ENCODE assay signal across 31 cellular contexts in the genomic region with DNA sequence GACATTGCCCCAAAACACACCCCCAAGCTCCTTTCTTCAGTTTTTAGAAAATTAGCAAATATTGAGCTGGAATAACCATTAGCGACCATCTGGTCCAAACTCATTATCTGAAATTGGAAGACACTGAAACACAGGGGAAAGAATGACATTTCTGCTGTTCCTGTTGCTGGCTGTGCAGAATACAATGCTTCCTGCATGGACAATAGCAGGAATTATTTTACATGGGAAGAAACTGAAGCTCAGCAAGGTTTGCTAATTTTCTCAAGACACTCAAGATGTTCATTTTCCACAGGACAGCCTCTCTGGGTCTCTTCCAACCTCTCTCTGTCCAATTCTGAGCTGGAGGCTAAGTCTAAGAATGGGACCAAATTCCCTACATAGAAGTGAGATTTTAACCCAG.
"Had no signal": no experiment of that assay in that cellular context is flagged by ENCODE, and none has a peak within 500 bp of the region (broad histone marks: within the 10 kb centered on the region; RNA-seq: fewer than 3 reads in every experiment).

No MANE protein-coding gene starts in this region.

- H3K9me3 ChIP-seq: breast epithelium, Peyer's patch, SJCRH30, SK-N-SH had no signal

- H3K4me1 ChIP-seq: Peyer's patch, SJCRH30 had no signal

- H3K27me3 ChIP-seq: breast epithelium, Peyer's patch, SJCRH30 had no signal

- H3K36me3 ChIP-seq: breast epithelium, Peyer's patch, SJCRH30 had no signal

- H3K27ac ChIP-seq: breast epithelium, Peyer's patch, RWPE1, SJCRH30, VCaP had no signal

- ATAC-seq: activated CD4-positive, alpha-beta T cell treated with anti-CD3 and anti-CD28 coated beads for 36 hours; activated CD8-positive, alpha-beta T cell treated with anti-CD3 and anti-CD28 coated beads for 36 hours; activated T-cell treated with anti-CD3 and anti-CD28 coated beads, Interleukin-2, amount 50 U/mL, for 72 hours; K562 had no signal

- H3K4me3 ChIP-seq: breast epithelium, K562, Peyer's patch, SJCRH30 had no signal

- DNase-seq: activated CD4-positive, alpha-beta T cell treated with anti-CD3 and anti-CD28 coated beads for 36 hours; activated CD4-positive, alpha-beta T cell treated with anti-CD3 and anti-CD28 coated beads, Interleukin-2, amount 50 U/mL, for 1 hour; activated CD4-positive, CD25-positive, alpha-beta regulatory T cell; activated CD8-positive, alpha-beta memory T cell treated with anti-CD3 and anti-CD28 coated beads, Interleukin-2, amount 50 U/mL, for 4 hours; activated CD8-positive, alpha-beta T cell treated with anti-CD3 and anti-CD28 coated beads for 36 hours; activated gamma-delta T cell treated with Interleukin-2 at 50 U/mL for 16 hours; activated naive CD4-positive, alpha-beta T cell treated with anti-CD3 and anti-CD28 coated beads, Interleukin-2, amount 50 U/mL, for 16 hours; activated naive CD8-positive, alpha-beta T cell treated with anti-CD3 and anti-CD28 coated beads, Interleukin-2, amount 10 ng/mL, durations not matched to agents 7 days and 5 days; activated T-cell treated with anti-CD3 and anti-CD28 coated beads, Interleukin-2, amount 50 U/mL, for 72 hours; aorta; caudate nucleus; Karpas-422; MM.1S; NCI-H1105; NCI-H1436 treated with DMSO at 0.1 percent for 48 hours; NCI-H187 treated with DMSO at 0.1 percent for 48 hours; NCI-H2081 treated with DMSO at 0.1 percent for 48 hours; NCI-H345; NCI-H510A; NCI-H526 treated with DMSO at 0.1 percent for 48 hours; NK-92 treated with Interleukin-12 subunit alpha and Interleukin-12 subunit beta, amount 100 ng/mL, for 24 hours; OCI-M1; Peyer's patch; Right ventricle myocardium superior; SJCRH30; SK-N-SH; T-helper 1 cell had no signal
